21 cellular contexts compared by ENCODE assay signal in the genomic region with DNA sequence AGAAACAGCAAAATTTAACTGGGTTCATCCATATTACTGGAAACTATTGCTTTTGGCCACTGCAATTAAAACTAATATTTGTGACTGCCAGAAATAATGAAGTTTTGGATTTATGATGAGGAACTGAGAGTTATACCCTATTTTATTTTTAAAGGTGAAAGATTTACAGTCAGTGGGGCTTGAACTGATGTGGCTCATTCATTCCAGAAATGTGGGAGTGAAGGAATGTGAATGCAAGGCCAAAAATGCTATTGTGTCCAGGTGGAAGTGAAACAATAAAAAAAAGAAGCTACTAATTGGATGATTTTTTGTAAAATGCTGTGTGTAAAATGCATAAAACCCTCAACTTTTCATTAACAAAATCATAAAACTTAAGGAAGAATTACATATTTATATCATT.
"Had no signal": no experiment of that assay in that cellular context is flagged by ENCODE, and none has a peak within 500 bp of the region (broad histone marks: within the 10 kb centered on the region; RNA-seq: fewer than 3 reads in every experiment).

No MANE protein-coding gene starts in this region.

- DNase-seq: cortex of kidney; foreskin keratinocyte; heart left ventricle; kidney; left cardiac atrium; left lung; mesenchymal stem cell; mucosa of descending colon; naive B cell; stimulated activated CD4-positive, alpha-beta T cell treated with anti-CD3 and anti-CD28 coated beads, Interleukin-12 subunit alpha, Interleukin-12 subunit beta, amount 100 ng/mL, for 4 hours; stimulated activated CD4-positive, alpha-beta T cell treated with anti-CD3 and anti-CD28 coated beads, Interleukin-1b, Interleukin-23, amount 100 ng/mL, for 48 hours; stimulated activated CD4-positive, alpha-beta T cell treated with anti-CD3 and anti-CD28 coated beads, Interleukin-4, amount 100 ng/mL, for 1 hour; stimulated activated CD8-positive, alpha-beta memory T cell treated with anti-CD3 and anti-CD28 coated beads, Interleukin-4, amount 100 ng/mL, for 48 hours; stimulated activated naive CD4-positive, alpha-beta T cell; stimulated activated naive CD8-positive, alpha-beta T cell treated with anti-CD3 and anti-CD28 coated beads, Interleukin-15, amount 100 ng/mL, for 72 hours; transverse colon; upper lobe of right lung; uterus had no signal

- ATAC-seq: foreskin keratinocyte; gastroesophageal sphincter; heart left ventricle; left cardiac atrium; left lung; mucosa of descending colon; natural killer cell treated with Interleukin-12 subunit alpha and Interleukin-12 subunit beta and Interleukin-15 and Interleukin-18, amount 100 ng/mL, for 72 hours; sciatic nerve; stimulated activated naive CD8-positive, alpha-beta T cell treated with anti-CD3 and anti-CD28 coated beads, Interleukin-15, amount 100 ng/mL, for 72 hours; upper lobe of right lung had no signal
